Comparison of ENCODE assay signal across 15 cellular contexts in the genomic region with DNA sequence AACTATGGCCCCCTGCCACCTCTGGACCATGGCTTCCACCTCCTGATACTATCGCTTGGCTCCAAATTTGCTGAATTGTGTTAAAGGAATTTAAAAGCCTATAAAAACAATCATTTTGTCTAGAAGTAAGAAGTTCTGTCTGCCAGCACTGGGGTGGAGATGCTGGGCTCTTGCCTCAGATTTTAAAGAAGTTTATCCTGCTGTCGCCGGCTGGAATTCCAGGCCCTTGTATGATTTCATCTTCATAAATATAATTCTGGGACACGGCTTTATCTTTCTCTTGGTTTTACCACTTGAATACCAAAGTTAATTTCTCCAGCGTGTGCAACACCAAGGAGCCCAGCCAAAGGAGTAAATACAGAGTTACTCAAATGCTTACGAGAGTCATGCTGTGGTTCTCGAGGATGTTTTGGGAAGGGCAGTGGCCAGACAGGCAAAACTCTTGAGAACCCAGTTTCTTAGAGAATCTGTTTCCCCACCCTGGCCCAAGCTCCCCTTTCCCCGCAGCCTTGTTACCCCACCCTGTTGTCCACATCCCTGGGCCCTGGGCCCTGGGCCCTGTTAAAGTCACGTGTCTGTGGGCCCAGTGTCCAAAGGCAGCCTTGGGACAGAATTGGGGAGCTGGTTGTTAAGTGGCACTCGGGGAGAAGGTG. TPM values are rescaled to one million over a fixed set of nuclear protein-coding genes. Genes with fewer than 3 reads are reported as not detected.
DNase-seq lines count a peak whose midpoint lies in the region; ATAC-seq and TF ChIP-seq lines count a peak whose summit lies in the region.
"Had no signal": no experiment of that assay in that cellular context is flagged by ENCODE, and none has a peak within 500 bp of the region (broad histone marks: within the 10 kb centered on the region; RNA-seq: fewer than 3 reads in every experiment).

No MANE protein-coding gene starts in this region.

- no peaks in the 10 kb centered on the region for H3F3A ChIP-seq in GM23338 (replicated peaks; ENCODE audit: low read depth)

- H3K9me2 ChIP-seq in GM23338 (ENCODE audit: insufficient read depth), result no peaks in the 10 kb centered on the region

- H3K9me3 Mint-ChIP-seq in GM23338, result no peaks in the 10 kb centered on the region
- no peaks in the 10 kb centered on the region for H3K9me3 Mint-ChIP-seq in activated CD4-positive, alpha-beta T cell treated with anti-CD3 and anti-CD28 coated beads for 36 hours (ENCODE audit: low read depth)
- H3K9me3 Mint-ChIP-seq: activated naive CD4-positive, alpha-beta T cell treated with anti-CD3 and anti-CD28 coated beads, Interleukin-2, amount 50 U/mL, for 24 hours had no signal

- no peak for ATAC-seq in GM23338
- no peak for ATAC-seq in activated CD4-positive, alpha-beta T cell treated with anti-CD3 and anti-CD28 coated beads for 36 hours
- ATAC-seq in GM21526 (IDR thresholded peaks at IDR 0.05; ENCODE audit: low FRiP score, unreplicated experiment), result no peak

- H2AFZ ChIP-seq in GM23338, result no peak overlapping the region
- H2AFZ ChIP-seq: PC-9 had no signal

- H3K27ac ChIP-seq in GM23338 (ENCODE audit: low read depth), result 0 out of 2 replicates have a peak overlapping the region, but pooled peaks have one; percentile 19
- peak overlapping the region; percentile 42 to 85 (median 68) for H3K27ac ChIP-seq in esophagus squamous epithelium
- peak overlapping the region; percentile 35 for H3K27ac ChIP-seq in muscle layer of colon (ENCODE audit: low read depth, low read length)
- peak overlapping the region; percentile 86 to 95 (median 91) for H3K27ac ChIP-seq in thyroid gland
- H3K27ac ChIP-seq: PC-9 had no signal

- POLR2A ChIA-PET in activated CD4-positive, alpha-beta T cell treated with anti-CD3 and anti-CD28 coated beads for 36 hours (lab: Charles Lee), result interaction anchor here (0.6 kb wide), 1 partner anchor 48 kb away, joined by 7 read pairs; no protein-coding TSS in a partner anchor

- TF ChIP-seq CTCF in GM23338 (conservative IDR thresholded peaks at IDR 0.05; ENCODE audit: low read depth in 2 of 2) (no peak), esophagus squamous epithelium (IDR thresholded peaks at IDR 0.05) (no peak), thyroid gland (IDR thresholded peaks at IDR 0.05) (peak in 1 of 6 experiments; percentile 10)

- TF ChIP-seq POLR2A in esophagus squamous epithelium (IDR thresholded peaks at IDR 0.05) (no peak), thyroid gland (IDR thresholded peaks at IDR 0.05) (no peak)

- H3K79me2 ChIP-seq in GM23338 (replicated peaks; ENCODE audit: insufficient read depth), result no peaks in the 10 kb centered on the region

- intact Hi-C loops in esophagus squamous epithelium (cut with DNase I), result loop anchor here (10.0 kb wide), 1 partner anchor 97 kb away; no protein-coding TSS in a partner anchor
- intact Hi-C loops in thyroid gland (cut with DNase I), result loop anchor here (10.0 kb wide), 1 partner anchor 97 kb away; no protein-coding TSS in a partner anchor
- intact Hi-C loops in activated CD4-positive, alpha-beta T cell treated with anti-CD3 and anti-CD28 coated beads for 36 hours (cut with DNase I, micrococcal nuclease), result no loop called here

- H3K36me3 Mint-ChIP-seq in GM23338 (ENCODE audit: low read depth), result no peaks in the 10 kb centered on the region
- H3K36me3 Mint-ChIP-seq in activated CD4-positive, alpha-beta T cell treated with anti-CD3 and anti-CD28 coated beads for 36 hours (ENCODE audit: low read depth), result peaks cover 26% of the 10 kb centered on the region

- H3K9me3 ChIP-seq in esophagus squamous epithelium (no peaks in the 10 kb centered on the region), muscle layer of colon (ENCODE audit: low read length) (no peaks in the 10 kb centered on the region), thyroid gland (no peaks in the 10 kb centered on the region)

- no peak overlapping the region for H3K4me3 Mint-ChIP-seq in GM23338
- no peak overlapping the region for H3K4me3 Mint-ChIP-seq in activated CD4-positive, alpha-beta T cell treated with anti-CD3 and anti-CD28 coated beads for 36 hours
- H3K4me3 Mint-ChIP-seq: activated naive CD4-positive, alpha-beta T cell treated with anti-CD3 and anti-CD28 coated beads, Interleukin-2, amount 50 U/mL, for 24 hours had no signal

- no peaks in the 10 kb centered on the region for H3K27me3 ChIP-seq in GM23338 (ENCODE audit: insufficient read depth)
- H3K27me3 ChIP-seq in esophagus squamous epithelium, result no peaks in the 10 kb centered on the region
- H3K27me3 ChIP-seq in muscle layer of colon (ENCODE audit: control insufficient read depth in 1 of 2, insufficient read depth in 2 of 2, low read length in 2 of 2), result no peaks in the 10 kb centered on the region
- H3K27me3 ChIP-seq in thyroid gland, result no peaks in the 10 kb centered on the region

- no peak overlapping the region for H3K4me2 ChIP-seq in GM23338
- H3K4me2 ChIP-seq: PC-9 had no signal

- no peak overlapping the region for H3K27ac Mint-ChIP-seq in GM23338
- H3K27ac Mint-ChIP-seq in activated CD4-positive, alpha-beta T cell treated with anti-CD3 and anti-CD28 coated beads for 36 hours, result no peak overlapping the region
- H3K27ac Mint-ChIP-seq: activated naive CD4-positive, alpha-beta T cell treated with anti-CD3 and anti-CD28 coated beads, Interleukin-2, amount 50 U/mL, for 24 hours had no signal

- peaks cover 12% of the 10 kb centered on the region for H3K27me3 Mint-ChIP-seq in GM23338 (ENCODE audit: insufficient read depth, low read depth, poor library complexity)
- no peaks in the 10 kb centered on the region for H3K27me3 Mint-ChIP-seq in activated CD4-positive, alpha-beta T cell treated with anti-CD3 and anti-CD28 coated beads for 36 hours
- H3K27me3 Mint-ChIP-seq: activated naive CD4-positive, alpha-beta T cell treated with anti-CD3 and anti-CD28 coated beads, Interleukin-2, amount 50 U/mL, for 24 hours had no signal

- 0 out of 2 replicates have a peak, but pooled peaks cover 5% of the 10 kb centered on the region for H4K20me1 ChIP-seq in GM23338 (replicated peaks; ENCODE audit: insufficient read depth)

- H3K36me3 ChIP-seq in GM23338 (ENCODE audit: insufficient read depth) (no peaks in the 10 kb centered on the region), esophagus squamous epithelium (peaks cover 0 to 97% (median 13%) of the 10 kb centered on the region in 3 donors), muscle layer of colon (ENCODE audit: insufficient read depth, low read length) (peaks cover 35% of the 10 kb centered on the region), thyroid gland (peaks cover 0 to 4% of the 10 kb centered on the region in 2 donors)

- H3K4me3 ChIP-seq in GM23338 (no peak overlapping the region), esophagus squamous epithelium (no peak overlapping the region), muscle layer of colon (ENCODE audit: low read depth in 1 of 2, low read length in 2 of 2) (no peak overlapping the region), thyroid gland (replicated peaks in 1 of 3) (no peak overlapping the region)
- H3K4me3 ChIP-seq: PC-9 had no signal

- CTCF ChIA-PET in activated CD4-positive, alpha-beta T cell treated with anti-CD3 and anti-CD28 coated beads for 36 hours (lab: Charles Lee), result no interaction called here

- no peaks in the 10 kb centered on the region for H3K4me1 ChIP-seq in GM23338 (ENCODE audit: insufficient read depth)
- peaks cover 0 to 47% (median 21%) of the 10 kb centered on the region in 3 donors for H3K4me1 ChIP-seq in esophagus squamous epithelium
- peaks cover 26% of the 10 kb centered on the region for H3K4me1 ChIP-seq in muscle layer of colon (ENCODE audit: insufficient read depth, low read length)
- peaks cover 49 to 57% of the 10 kb centered on the region in 2 donors for H3K4me1 ChIP-seq in thyroid gland

- H3K4me1 Mint-ChIP-seq in GM23338, result peaks cover 8% of the 10 kb centered on the region
- peaks cover 31% of the 10 kb centered on the region for H3K4me1 Mint-ChIP-seq in activated CD4-positive, alpha-beta T cell treated with anti-CD3 and anti-CD28 coated beads for 36 hours

- DNase-seq in GM23338 (ENCODE audit: low spot score) (no peak), esophagus squamous epithelium (lab: John Stamatoyannopoulos, UW) (no peak), thyroid gland (peak; percentile 33 to 38), NCI-H526 (lab: John Stamatoyannopoulos, UW) (no peak)
- no peak for DNase-seq in activated CD4-positive, alpha-beta T cell treated with anti-CD3 and anti-CD28 coated beads for 36 hours
- DNase-seq in effector CD8-positive, alpha-beta T cell (lab: John Stamatoyannopoulos, UW), result no peak
- DNase-seq: activated CD8-positive, alpha-beta memory T cell treated with anti-CD3 and anti-CD28 coated beads for 24 hours; COR-L47; effector memory CD4-positive, alpha-beta T cell; KG1; NCI-H2081 treated with DMSO at 0.1 percent for 48 hours; PC-9 had no signal

- H3K9ac ChIP-seq in muscle layer of colon (ENCODE audit: low read length), result no peak overlapping the region

- 84 to 90% methylated on average over 7 to 9 of the region's 10 CpGs for WGBS in esophagus squamous epithelium, 2 donors
- 25 to 35% methylated on average over 9 to 10 of the region's 10 CpGs for WGBS in thyroid gland, 2 donors

TF ChIP-seq in GM23338, 12 proteins besides CTCF, POLR2A, EP300 and RAD21 (continues in another document):
- no peak for TF ChIP-seq EZH2phosphoT487 (IDR thresholded peaks at IDR 0.05; ENCODE audit: unreplicated experiment)
- TF ChIP-seq JUNB (IDR thresholded peaks at IDR 0.05; ENCODE audit: unreplicated experiment), result no peak

RNA-seq across cellular contexts. Expression of gene C6orf89, which starts 31.9 kb away (rescaled TPM):
- 7.9 and 8.7 TPM in 2 replicates for total RNA-seq in GM23338 (2014; rRNA removed; shearing (Covaris generic))
- 3.6 and 3.7 TPM in 2 replicates for polyA plus RNA-seq in GM23338 (2016; fragmentation: Nextera tagmentation; extraction: Ambion mirVana)
- total RNA-seq in esophagus squamous epithelium (10 to 100 TPM; 18.6 to 34.9 (median 23.1) TPM), thyroid gland (10 to 100 TPM; 58.2 to 89.6 (median 68.9) TPM)
- 10 to 100 TPM; 29.5 to 36.2 TPM for total RNA-seq in activated CD4-positive, alpha-beta T cell treated with anti-CD3 and anti-CD28 coated beads for 36 hours

RNA-seq across cellular contexts. Expression of gene PI16, which starts 36.9 kb away (rescaled TPM):
- not detected in 2 replicates for total RNA-seq in GM23338 (2014; rRNA removed; shearing (Covaris generic))
- polyA plus RNA-seq in GM23338 (2016; fragmentation: Nextera tagmentation; extraction: Ambion mirVana), result 0.17 and 0.50 TPM in 2 replicates
- total RNA-seq in esophagus squamous epithelium (1 to 10 TPM; 1.0 to 8.4 (median 2.2) TPM), thyroid gland (10 to 100 TPM in 2 of 4 donors, 1 to 10 TPM in 2; 5.1 to 22.9 (median 9.1) TPM)
- total RNA-seq in activated CD4-positive, alpha-beta T cell treated with anti-CD3 and anti-CD28 coated beads for 36 hours, result 1 to 10 TPM in 1 of 2 experiments, under 1 TPM in 1; 0.96 to 1.9 TPM

RNA-seq across cellular contexts. Expression of gene PPIL1, which starts 43.1 kb away (rescaled TPM):
- total RNA-seq in GM23338 (2014; rRNA removed; shearing (Covaris generic)), result 79.4 and 82.9 TPM in 2 replicates
- 53.1 and 57.3 TPM in 2 replicates for polyA plus RNA-seq in GM23338 (2016; fragmentation: Nextera tagmentation; extraction: Ambion mirVana)
- total RNA-seq in esophagus squamous epithelium (10 to 100 TPM; 13.4 to 35.4 (median 28.7) TPM), thyroid gland (10 to 100 TPM; 35.3 to 69.4 (median 44.3) TPM)
- 10 to 100 TPM; 45.9 to 46.0 TPM for total RNA-seq in activated CD4-positive, alpha-beta T cell treated with anti-CD3 and anti-CD28 coated beads for 36 hours

Comparison
In these comparisons a context has a peak if more than half of its experiments do, and no peak if none do; other contexts are left out.
1. DNase-seq: peak in thyroid gland (2 of 2); none in GM23338 (single experiment), esophagus squamous epithelium (single experiment), activated CD4-positive, alpha-beta T cell treated with anti-CD3 and anti-CD28 coated beads for 36 hours (single experiment), NCI-H526 (0 of 2) and effector CD8-positive, alpha-beta T cell (single experiment).
2. H3K27ac ChIP-seq: peak in every context shown above with its lines; median percentile 91 in thyroid gland; 68 in esophagus squamous epithelium; 35 in muscle layer of colon; 19 in GM23338.
3. intact Hi-C loops: an anchor here in esophagus squamous epithelium (10.0 kb wide) and thyroid gland (10.0 kb wide); none called in activated CD4-positive, alpha-beta T cell treated with anti-CD3 and anti-CD28 coated beads for 36 hours.